13 cellular contexts compared by ENCODE assay signal in genomic region chr2:74708883-74709282, GRCh38. TPM values are rescaled to one million over a fixed set of nuclear protein-coding genes. Genes with fewer than 3 reads are reported as not detected.
DNase-seq lines count a peak whose midpoint lies in the region; ATAC-seq and TF ChIP-seq lines count a peak whose summit lies in the region.
"Had no signal": no experiment of that assay in that cellular context is flagged by ENCODE, and none has a peak within 500 bp of the region (broad histone marks: within the 10 kb centered on the region; RNA-seq: fewer than 3 reads in every experiment).

No MANE protein-coding gene starts in this region.

- H3K4me3 Mint-ChIP-seq in CD14-positive monocyte, result no peak overlapping the region
- H3K4me3 Mint-ChIP-seq: activated B cell treated with CpG ODN at 0.5 μM for 24 hours had no signal

- in situ Hi-C loops in HAP-1 (cut with MboI; ENCODE audit: low sequenced_read_pairs), result no loop called here
- in situ Hi-C loops in astrocyte of the spinal cord (cut with HindIII; ENCODE audit: low sequenced_read_pairs), result no loop called here

- DNase-seq in HAP-1 (ENCODE audit: low spot score in 2 of 2) (peak; percentile 5 to 35), MV-4-11 (lab: John Stamatoyannopoulos, UW) (peak; percentile 30), astrocyte of the spinal cord (ENCODE audit: low read depth, low spot score) (peak; percentile 43), lung (ENCODE audit: low spot score) (peak; percentile 32), CD14-positive monocyte (ENCODE audit: low spot score) (no peak), right atrium auricular region (ENCODE audit: low spot score) (no peak)
- DNase-seq: activated B cell treated with CpG ODN at 0.5 μM for 24 hours, activated T-cell treated with anti-CD3 and anti-CD28 coated beads for 4 hours, NCI-H1105 treated with DMSO at 0.1 percent for 48 hours had no signal

- peak overlapping the region in 1 of 7 donors; percentile 50 for H3K27ac Mint-ChIP-seq in CD14-positive monocyte
- H3K27ac Mint-ChIP-seq: activated B cell treated with CpG ODN at 0.5 μM for 24 hours had no signal

- H3K4me3 ChIP-seq in HAP-1 (no peak overlapping the region), astrocyte of the spinal cord (ENCODE audit: low read depth, low read length) (no peak overlapping the region), lung (no peak overlapping the region), right atrium auricular region (no peak overlapping the region)
- H3K4me3 ChIP-seq: ascending aorta, upper lobe of left lung had no signal

- TF ChIP-seq CTCF in astrocyte of the spinal cord (IDR thresholded peaks at IDR 0.05; ENCODE audit: low read depth, low read length) (no peak), lung (IDR thresholded peaks at IDR 0.05; ENCODE audit: control extremely low read depth, extremely low read depth) (no peak), CD14-positive monocyte (IDR thresholded peaks at IDR 0.05) (no peak), right atrium auricular region (IDR thresholded peaks at IDR 0.05) (no peak)

- H3K9me3 ChIP-seq in HAP-1, result no peaks in the 10 kb centered on the region
- H3K9me3 ChIP-seq in lung (ENCODE audit: control insufficient read depth in 2 of 2, insufficient read depth in 1 of 2, low read length in 1 of 2), result no peaks in the 10 kb centered on the region
- H3K9me3 ChIP-seq in right atrium auricular region, result no peaks in the 10 kb centered on the region
- H3K9me3 ChIP-seq: ascending aorta, upper lobe of left lung had no signal

- H3K27me3 ChIP-seq in HAP-1 (ENCODE audit: low read depth), result no peaks in the 10 kb centered on the region; the same call in 1 of the 2 replicates
- H3K27me3 ChIP-seq in lung (ENCODE audit: control insufficient read depth, insufficient read depth), result no peaks in the 10 kb centered on the region
- no peaks in the 10 kb centered on the region for H3K27me3 ChIP-seq in right atrium auricular region
- H3K27me3 ChIP-seq: ascending aorta, upper lobe of left lung had no signal

- peaks cover 0 to 3% (median 0%) of the 10 kb centered on the region in 7 donors for H3K9me3 Mint-ChIP-seq in CD14-positive monocyte
- H3K9me3 Mint-ChIP-seq: activated B cell treated with CpG ODN at 0.5 μM for 24 hours had no signal

- intact Hi-C loops in CD14-positive monocyte (cut with micrococcal nuclease), result no loop called here

- WGBS in lung, 2 donors, result 54 to 59% methylated on average over 4 of the region's 4 CpGs

- no peak for ATAC-seq in lung (ENCODE audit: insufficient read depth, low FRiP score)
- no peak for ATAC-seq in HG03025 (IDR thresholded peaks at IDR 0.05; ENCODE audit: low FRiP score, unreplicated experiment)
- ATAC-seq in GM18502 (IDR thresholded peaks at IDR 0.05; ENCODE audit: poor library complexity, unreplicated experiment), result no peak

- H3K4me1 ChIP-seq in HAP-1, result no peaks in the 10 kb centered on the region
- peaks cover 0 to 2% of the 10 kb centered on the region in 2 donors for H3K4me1 ChIP-seq in lung (ENCODE audit: control insufficient read depth in 2 of 2, insufficient read depth in 2 of 2, low read length in 2 of 2)
- no peaks in the 10 kb centered on the region for H3K4me1 ChIP-seq in right atrium auricular region
- H3K4me1 ChIP-seq: ascending aorta had no signal

- peaks cover 10% of the 10 kb centered on the region for H3K4me1 Mint-ChIP-seq in CD14-positive monocyte
- H3K4me1 Mint-ChIP-seq: activated B cell treated with CpG ODN at 0.5 μM for 24 hours had no signal

- H3K36me3 ChIP-seq in HAP-1 (replicated peaks), result no peaks in the 10 kb centered on the region
- no peaks in the 10 kb centered on the region for H3K36me3 ChIP-seq in lung (ENCODE audit: control insufficient read depth in 2 of 2, insufficient read depth in 2 of 2, low read length in 2 of 2)
- H3K36me3 ChIP-seq in right atrium auricular region, result no peaks in the 10 kb centered on the region
- H3K36me3 ChIP-seq: ascending aorta, upper lobe of left lung had no signal

- H3K36me3 Mint-ChIP-seq in CD14-positive monocyte, result no peaks in the 10 kb centered on the region

- H3K27ac ChIP-seq in lung (ENCODE audit: low read depth in 1 of 2, low read length in 1 of 2) (no peak overlapping the region), right atrium auricular region (no peak overlapping the region)
- H3K27ac ChIP-seq: ascending aorta had no signal

- H3K27me3 Mint-ChIP-seq in CD14-positive monocyte (ENCODE audit: low read depth in 3 of 3), result peaks cover 2 to 4% (median 3%) of the 10 kb centered on the region in 3 donors
- H3K27me3 Mint-ChIP-seq: activated B cell treated with CpG ODN at 0.5 μM for 24 hours had no signal

RNA-seq across cellular contexts. Expression of gene SEMA4F, which starts 54.8 kb away (rescaled TPM):
- total RNA-seq in lung (1 to 10 TPM; 4.9 to 9.6 TPM), right atrium auricular region (1 to 10 TPM; 3.0 to 3.9 TPM)
- polyA plus RNA-seq in lung (1 to 10 TPM; 3.0 to 3.4 TPM), CD14-positive monocyte (under 1 TPM; 0.43 to 0.44 TPM)

Comparison
In these comparisons a context has a peak if more than half of its experiments do, and no peak if none do; other contexts are left out.
1. DNase-seq: peak in HAP-1 (2 of 2), MV-4-11 (single experiment), astrocyte of the spinal cord (single experiment) and lung (single experiment); none in CD14-positive monocyte (single experiment) and right atrium auricular region (single experiment).